8 cellular contexts compared by ENCODE assay signal in the genomic region with DNA sequence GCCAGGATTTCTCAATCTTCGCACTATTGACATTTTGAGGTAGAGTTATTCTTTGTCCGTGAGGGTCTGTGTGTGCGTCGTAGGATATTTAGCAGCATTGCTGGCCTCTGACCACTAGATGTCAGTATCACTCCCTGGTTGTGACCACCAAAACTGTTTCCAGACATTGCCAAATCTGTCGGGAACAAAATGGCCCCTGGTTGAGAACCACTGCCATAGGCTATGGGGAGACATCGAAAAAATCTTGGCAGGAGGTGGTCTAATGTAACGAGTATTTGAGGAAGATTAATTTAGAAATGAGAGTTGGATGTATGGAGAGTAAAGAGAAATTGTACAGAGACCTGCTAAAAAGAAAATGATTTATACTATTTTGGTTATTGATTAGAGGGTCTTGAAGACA.
DNase-seq lines count a peak whose midpoint lies in the region; ATAC-seq, FAIRE-seq and TF ChIP-seq lines count a peak whose summit lies in the region.

No MANE protein-coding gene starts in this region.

- H3K27ac ChIP-seq in pancreas: no peak overlapping the region

- H3K9me3 ChIP-seq in NT2/D1 (ENCODE audit: insufficient read depth, low read length): no peaks in the 10 kb centered on the region
- no peaks in the 10 kb centered on the region for H3K9me3 ChIP-seq in pancreas

- TF ChIP-seq CTCF in pancreas (IDR thresholded peaks at IDR 0.05): peak; percentile 65 to 88 (median 78)

- intact Hi-C loops in pancreas (cut with DNase I): no loop called here

- H3K36me3 ChIP-seq in NT2/D1 (ENCODE audit: insufficient read depth, insufficient read length, low read length) (no peaks in the 10 kb centered on the region), pancreas (no peaks in the 10 kb centered on the region)

- DNase-seq in NCI-H2171 treated with DMSO at 0.1 percent for 48 hours (lab: John Stamatoyannopoulos, UW): peak; percentile 22
- DNase-seq in NCI-H2171 (lab: John Stamatoyannopoulos, UW): no peak
- DNase-seq in NT2/D1 (ENCODE audit: low read depth, low spot score): peak; percentile 52
- DNase-seq in activated naive CD4-positive, alpha-beta T cell treated with anti-CD3 and anti-CD28 coated beads, Interleukin-2, amount 50 U/mL, for 16 hours: peak; percentile 17
- peak; percentile 49 for DNase-seq in glomerular visceral epithelial cell (ENCODE audit: extremely low spot score)
- DNase-seq in pancreas: peak in 3 of 6 donors; percentile 16 to 50 (median 26)

- H3K4me1 ChIP-seq in NT2/D1 (ENCODE audit: insufficient read depth, insufficient read length) (no peaks in the 10 kb centered on the region), pancreas (no peaks in the 10 kb centered on the region)

- peak; percentile 93 for FAIRE-seq in pancreas (lab: Jason Lieb, UNC)

- TF ChIP-seq POLR2A in GM18505 (IDR thresholded peaks at IDR 0.05; ENCODE audit: borderline replicate concordance, extremely low read depth, insufficient read depth, insufficient read length): no peak

- ATAC-seq in HG03520 (IDR thresholded peaks at IDR 0.05; ENCODE audit: unreplicated experiment) (peak; percentile 65), pancreas (peak; percentile 80 to 91 (median 86)), GM18505 (IDR thresholded peaks at IDR 0.05; ENCODE audit: unreplicated experiment) (no peak)

- WGBS in pancreas, 2 donors: 9 to 11% methylated on average over 7 of the region's 7 CpGs

- H3K27me3 ChIP-seq in NT2/D1 (ENCODE audit: insufficient read depth, insufficient read length) (no peaks in the 10 kb centered on the region), pancreas (peaks cover 0 to 7% (median 0%) of the 10 kb centered on the region in 4 donors)

- no peak overlapping the region for H3K4me3 ChIP-seq in NT2/D1 (ENCODE audit: insufficient read length, low read depth)
- H3K4me3 ChIP-seq in pancreas: no peak overlapping the region

- H3K9ac ChIP-seq in NT2/D1 (ENCODE audit: insufficient read length, low read depth): no peak overlapping the region
